ENCODE assay signal across 8 cellular contexts in genomic region chr9:128412120-128412790, GRCh38. TPM values are rescaled to one million over a fixed set of nuclear protein-coding genes. Genes with fewer than 3 reads are reported as not detected.
DNase-seq lines count a peak whose midpoint lies in the region; ATAC-seq, FAIRE-seq and TF ChIP-seq lines count a peak whose summit lies in the region.

No MANE protein-coding gene starts in this region.

- peaks cover 36% of the 10 kb centered on the region for H3K27me3 Mint-ChIP-seq in activated T-helper 17 cell treated with anti-CD3 and anti-CD28 coated beads, Interleukin-2, amount 50 U/mL, for 72 hours

- DNase-seq in AG10803 (ENCODE audit: low read depth): no peak
- peak; percentile 70 for DNase-seq in H54 (ENCODE audit: insufficient read length, low spot score)
- DNase-seq in NOMO-1 treated with dmso at 0.1 percent for 144 hours (lab: John Stamatoyannopoulos, UW; ENCODE audit: unreplicated experiment): peak; percentile 23
- DNase-seq in foreskin melanocyte: peak; percentile 38
- DNase-seq in pons (ENCODE audit: low spot score): peak; percentile 94
- no peak for DNase-seq in GM12892 (ENCODE audit: insufficient read length)

- H3K9me3 Mint-ChIP-seq in activated T-helper 17 cell treated with anti-CD3 and anti-CD28 coated beads, Interleukin-2, amount 50 U/mL, for 72 hours: no peaks in the 10 kb centered on the region

- TF ChIP-seq CTCF in AG10803 (conservative IDR thresholded peaks at IDR 0.05; ENCODE audit: low read length): peak; percentile 53

- H3K27ac Mint-ChIP-seq in activated T-helper 17 cell treated with anti-CD3 and anti-CD28 coated beads, Interleukin-2, amount 50 U/mL, for 72 hours: no peak overlapping the region

- peak; percentile 37 for ATAC-seq in activated T-helper 17 cell treated with anti-CD3 and anti-CD28 coated beads, Interleukin-2, amount 50 U/mL, for 72 hours (replicated peaks)
- ATAC-seq in GM21619 (IDR thresholded peaks at IDR 0.05; ENCODE audit: unreplicated experiment): no peak

- no peaks in the 10 kb centered on the region for H3K4me1 Mint-ChIP-seq in activated T-helper 17 cell treated with anti-CD3 and anti-CD28 coated beads, Interleukin-2, amount 50 U/mL, for 72 hours

- H3K36me3 Mint-ChIP-seq in activated T-helper 17 cell treated with anti-CD3 and anti-CD28 coated beads, Interleukin-2, amount 50 U/mL, for 72 hours (ENCODE audit: low read depth): no peaks in the 10 kb centered on the region

- H3K4me3 Mint-ChIP-seq in activated T-helper 17 cell treated with anti-CD3 and anti-CD28 coated beads, Interleukin-2, amount 50 U/mL, for 72 hours: no peak overlapping the region

- FAIRE-seq in H54 (lab: Jason Lieb, UNC) (no peak), GM12892 (lab: Jason Lieb, UNC) (no peak)

- H3K4me3 ChIP-seq in AG10803 (ENCODE audit: low read length): no peak overlapping the region

- TF ChIP-seq POLR2A in H54 (IDR thresholded peaks at IDR 0.05; ENCODE audit: low read depth, low read length): no peak
- TF ChIP-seq POLR2A in GM12892 (IDR thresholded peaks at IDR 0.05; ENCODE audit: low read depth, low read length): no peak

RNA-seq across cellular contexts. Expression of gene CERCAM, which starts 8.4 kb away (rescaled TPM):
- total RNA-seq in activated T-helper 17 cell treated with anti-CD3 and anti-CD28 coated beads, Interleukin-2, amount 50 U/mL, for 72 hours: 1 to 10 TPM in 1 of 2 donors, under 1 TPM in 1; 0.56 to 1.7 TPM
- 1.5 TPM for polyA plus RNA-seq in GM12892 (2012; ENCODE audit: missing spikeins)

RNA-seq across cellular contexts. Expression of gene URM1, which starts 41.1 kb away (rescaled TPM):
- total RNA-seq in activated T-helper 17 cell treated with anti-CD3 and anti-CD28 coated beads, Interleukin-2, amount 50 U/mL, for 72 hours: 10 to 100 TPM; 41.4 to 83.5 TPM
- 41.0 TPM for polyA plus RNA-seq in GM12892 (2012; ENCODE audit: missing spikeins)

RNA-seq across cellular contexts. Expression of gene ODF2, which starts 43.6 kb away (rescaled TPM):
- total RNA-seq in activated T-helper 17 cell treated with anti-CD3 and anti-CD28 coated beads, Interleukin-2, amount 50 U/mL, for 72 hours: 10 to 100 TPM; 49.4 to 66.2 TPM
- 23.2 TPM for polyA plus RNA-seq in GM12892 (2012; ENCODE audit: missing spikeins)

Comparison
In these comparisons a context has a peak if more than half of its experiments do, and no peak if none do; other contexts are left out.
1. DNase-seq: peak in H54 (single experiment), NOMO-1 treated with dmso at 0.1 percent for 144 hours (single experiment), foreskin melanocyte (single experiment) and pons (single experiment); none in AG10803 (single experiment) and GM12892 (single experiment).